In genomic region chr3:100317928-100318327, GRCh38 we compare ENCODE assay signal across 2 cellular contexts.
TF ChIP-seq lines count a peak whose summit lies in the region.

No MANE protein-coding gene starts in this region.

TF ChIP-seq in liver, 16 proteins besides CTCF, POLR2A, EP300 and RAD21:
- TF ChIP-seq HNF4G (IDR thresholded peaks at IDR 0.05) (no peak), EGR1 (IDR thresholded peaks at IDR 0.05; ENCODE audit: low read depth in 2 of 2) (no peak), JUND (IDR thresholded peaks at IDR 0.05) (no peak), FOXA1 (IDR thresholded peaks at IDR 0.05) (no peak), ZBTB33 (IDR thresholded peaks at IDR 0.05) (no peak), GABPA (IDR thresholded peaks at IDR 0.05 in 1 of 2, conservative IDR thresholded peaks at IDR 0.05 in 1 of 2) (no peak), NR2F2 (IDR thresholded peaks at IDR 0.05) (no peak)

TF ChIP-seq in HepG2, 621 proteins besides CTCF, POLR2A, EP300 and RAD21:
- TF ChIP-seq ZNF772 (CRISPR knock-in tag; IDR thresholded peaks at IDR 0.05): no peak
- no peak for TF ChIP-seq KDM3A (CRISPR knock-in tag; IDR thresholded peaks at IDR 0.05; ENCODE audit: low read depth)
- TF ChIP-seq TEAD3 (CRISPR knock-in tag; optimal IDR thresholded peaks at IDR 0.05; ENCODE audit: borderline replicate concordance): no peak
- TF ChIP-seq HNRNPLL (IDR thresholded peaks at IDR 0.05; ENCODE audit: low read depth, low read length, poor library complexity, severe bottlenecking): no peak
- TF ChIP-seq TCF12 (IDR thresholded peaks at IDR 0.05): no peak
- TF ChIP-seq TCF12 (CRISPR knock-in tag; IDR thresholded peaks at IDR 0.05): no peak
- no peak for TF ChIP-seq HINFP (CRISPR knock-in tag; IDR thresholded peaks at IDR 0.05; ENCODE audit: low read depth)
- TF ChIP-seq ZNF10 (CRISPR knock-in tag; IDR thresholded peaks at IDR 0.05; ENCODE audit: borderline replicate concordance, low read depth): no peak
- no peak for TF ChIP-seq EED (CRISPR knock-in tag; IDR thresholded peaks at IDR 0.05)
- no peak for TF ChIP-seq PAWR (CRISPR knock-in tag; IDR thresholded peaks at IDR 0.05; ENCODE audit: borderline replicate concordance)
- no peak for TF ChIP-seq LBX2 (CRISPR knock-in tag; IDR thresholded peaks at IDR 0.05; ENCODE audit: borderline replicate concordance)
- no peak for TF ChIP-seq ZBTB38 (CRISPR knock-in tag; IDR thresholded peaks at IDR 0.05)
- TF ChIP-seq ETS1 (CRISPR knock-in tag; IDR thresholded peaks at IDR 0.05): no peak
- no peak for TF ChIP-seq TBX2 (CRISPR knock-in tag; IDR thresholded peaks at IDR 0.05; ENCODE audit: borderline replicate concordance)
- no peak for TF ChIP-seq NFIC (IDR thresholded peaks at IDR 0.05; ENCODE audit: low read length)
- TF ChIP-seq ATRX (CRISPR knock-in tag; IDR thresholded peaks at IDR 0.05; ENCODE audit: borderline replicate concordance): no peak
- no peak for TF ChIP-seq ZNF777 (CRISPR knock-in tag; IDR thresholded peaks at IDR 0.05)
